ENCODE assay signal across 30 cellular contexts in the genomic region with DNA sequence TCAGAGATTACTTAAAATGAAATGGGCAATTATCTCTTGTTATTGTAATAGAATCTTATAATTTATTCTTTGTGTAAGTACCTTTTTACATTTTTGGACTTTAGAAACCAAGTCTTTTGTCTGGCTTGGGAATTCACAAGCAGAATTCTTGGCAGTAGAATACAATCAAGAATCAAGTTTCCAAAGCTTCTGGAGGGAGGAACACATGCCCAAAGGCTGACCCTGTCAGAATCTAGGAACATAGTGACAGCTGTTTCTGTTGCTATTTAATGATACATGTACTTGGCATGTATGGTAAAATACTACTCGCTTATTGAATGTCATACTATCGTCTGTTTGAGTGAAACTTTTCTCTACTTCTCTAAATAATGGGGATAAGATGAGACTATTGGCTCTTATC.
DNase-seq lines count a peak whose midpoint lies in the region; ATAC-seq, FAIRE-seq and TF ChIP-seq lines count a peak whose summit lies in the region.
"Had no signal": no experiment of that assay in that cellular context is flagged by ENCODE, and none has a peak within 500 bp of the region (broad histone marks: within the 10 kb centered on the region; RNA-seq: fewer than 3 reads in every experiment).

No MANE protein-coding gene starts in this region.

- peak overlapping the region; percentile 22 for H3K9ac ChIP-seq in mesenchymal stem cell (ENCODE audit: low read length)

- H3K23ac ChIP-seq in mesenchymal stem cell (ENCODE audit: low read length in 2 of 2) = no peak overlapping the region

- DNase-seq in AG10803 (ENCODE audit: low read depth) = peak; percentile 49
- peak; percentile 47 for DNase-seq in M059J (ENCODE audit: low read depth)
- no peak for DNase-seq in chondrocyte (ENCODE audit: low spot score)
- no peak for DNase-seq in mesenchymal stem cell
- DNase-seq in GM19239 (ENCODE audit: insufficient read length, low spot score) = no peak
- DNase-seq in NCI-H2227 treated with DMSO at 0.1 percent for 48 hours (lab: John Stamatoyannopoulos, UW) = no peak
- no peak for DNase-seq in NCI-H146 (lab: John Stamatoyannopoulos, UW)
- DNase-seq in Right ventricle myocardium superior = no peak
- DNase-seq: activated CD4-positive, alpha-beta T cell treated with anti-CD3 and anti-CD28 coated beads, Interleukin-2, amount 10 ng/mL, durations not matched to agents 24 days and 14 days; activated CD8-positive, alpha-beta memory T cell treated with anti-CD3 and anti-CD28 coated beads, Interleukin-2, amount 10 ng/mL, durations not matched to agents 7 days and 5 days; body of pancreas; CD4-positive, CD25-positive, alpha-beta regulatory T cell; colonic mucosa; endodermal cell; esophagus squamous epithelium; GF-D8; heart left ventricle; immature natural killer cell; KBM-7; left lung; NCI-H1048; NCI-H2029; NCI-H446; SJCRH30; stimulated activated CD4-positive, alpha-beta T cell treated with anti-CD3 and anti-CD28 coated beads, Interleukin-1b, Interleukin-23, amount 100 ng/mL, for 48 hours; uterus had no signal

- no peaks in the 10 kb centered on the region for H3K36me3 ChIP-seq in mesenchymal stem cell (ENCODE audit: control insufficient read depth in 1 of 2, insufficient read depth in 2 of 2, low read depth in 1 of 2, low read length in 2 of 2)
- H3K36me3 ChIP-seq: colonic mucosa, esophagus squamous epithelium, heart left ventricle, left lung, SJCRH30, uterus had no signal

- H3K4ac ChIP-seq in mesenchymal stem cell (ENCODE audit: low read depth in 1 of 2, low read length in 2 of 2) = no peak overlapping the region

- H2BK5ac ChIP-seq in mesenchymal stem cell (ENCODE audit: low read depth, low read length, poor library complexity, severe bottlenecking) = no peak overlapping the region

- intact Hi-C loops in Right ventricle myocardium superior (cut with DNase I) = no loop called here

- whole genome bisulfite sequencing in mesenchymal stem cell = no CpG with 5 or more reads among the region's 2 CpGs

- peaks cover 41% of the 10 kb centered on the region for H3K4me1 Mint-ChIP-seq in chondrocyte (ENCODE audit: low read depth)
- H3K4me1 Mint-ChIP-seq: activated CD4-positive, alpha-beta T cell treated with anti-CD3 and anti-CD28 coated beads, Interleukin-2, amount 10 ng/mL, durations not matched to agents 24 days and 14 days; activated CD8-positive, alpha-beta memory T cell treated with anti-CD3 and anti-CD28 coated beads, Interleukin-2, amount 10 ng/mL, durations not matched to agents 7 days and 5 days; CD4-positive, CD25-positive, alpha-beta regulatory T cell; endodermal cell; immature natural killer cell; stimulated activated effector memory CD8-positive, alpha-beta T cell treated with anti-CD3 and anti-CD28 coated beads, Interleukin-12 subunit alpha, Interleukin-12 subunit beta, amount 100 ng/mL, for 72 hours had no signal

- no peak overlapping the region for H2BK15ac ChIP-seq in mesenchymal stem cell (ENCODE audit: low read depth, poor library complexity, severe bottlenecking)

- no peak for TF ChIP-seq CTCF in AG10803 (conservative IDR thresholded peaks at IDR 0.05; ENCODE audit: low read length)
- TF ChIP-seq CTCF in chondrocyte (IDR thresholded peaks at IDR 0.05) = no peak

- no peak for ATAC-seq in Right ventricle myocardium superior (ENCODE audit: poor library complexity)
- ATAC-seq: activated CD8-positive, alpha-beta memory T cell treated with anti-CD3 and anti-CD28 coated beads, Interleukin-2, amount 10 ng/mL, durations not matched to agents 7 days and 5 days; activated naive CD4-positive, alpha-beta T cell treated with anti-CD3 and anti-CD28 coated beads, Interleukin-2, amount 50 U/mL, for 72 hours; body of pancreas; heart left ventricle; left lung; Panc1; stimulated activated effector memory CD8-positive, alpha-beta T cell treated with anti-CD3 and anti-CD28 coated beads, Interleukin-12 subunit alpha, Interleukin-12 subunit beta, amount 100 ng/mL, for 72 hours had no signal

- no peak overlapping the region for H3K18ac ChIP-seq in mesenchymal stem cell (ENCODE audit: low read depth in 1 of 2, low read length in 2 of 2)

- no peak overlapping the region for H3K27ac ChIP-seq in mesenchymal stem cell (ENCODE audit: low read length, poor library complexity, severe bottlenecking)
- H3K27ac ChIP-seq: body of pancreas, colonic mucosa, esophagus squamous epithelium, heart left ventricle, left lung, SJCRH30, uterus had no signal

- peak overlapping the region; percentile 83 for H3K27ac Mint-ChIP-seq in chondrocyte (ENCODE audit: unreplicated experiment)
- H3K27ac Mint-ChIP-seq: activated CD4-positive, alpha-beta T cell treated with anti-CD3 and anti-CD28 coated beads, Interleukin-2, amount 10 ng/mL, durations not matched to agents 24 days and 14 days; activated CD8-positive, alpha-beta memory T cell treated with anti-CD3 and anti-CD28 coated beads, Interleukin-2, amount 10 ng/mL, durations not matched to agents 7 days and 5 days; activated naive CD4-positive, alpha-beta T cell treated with anti-CD3 and anti-CD28 coated beads, Interleukin-2, amount 50 U/mL, for 72 hours; CD4-positive, CD25-positive, alpha-beta regulatory T cell; endodermal cell; immature natural killer cell; stimulated activated effector memory CD8-positive, alpha-beta T cell treated with anti-CD3 and anti-CD28 coated beads, Interleukin-12 subunit alpha, Interleukin-12 subunit beta, amount 100 ng/mL, for 72 hours had no signal

- H2AK5ac ChIP-seq in mesenchymal stem cell (ENCODE audit: low read length, severe bottlenecking) = no peak overlapping the region

- no peaks in the 10 kb centered on the region for H3K4me1 ChIP-seq in mesenchymal stem cell (ENCODE audit: control insufficient read depth, insufficient read depth, low read depth, low read length)
- H3K4me1 ChIP-seq: colonic mucosa, esophagus squamous epithelium, heart left ventricle, left lung, SJCRH30, uterus had no signal

- FAIRE-seq in GM19239 (lab: Jason Lieb, UNC) = no peak

- H2BK120ac ChIP-seq in mesenchymal stem cell (ENCODE audit: low read depth, low read length) = no peak overlapping the region

- H3K4me3 ChIP-seq in AG10803 (ENCODE audit: low read length) (no peak overlapping the region), mesenchymal stem cell (ENCODE audit: insufficient read depth in 1 of 2, low read depth in 1 of 2, low read length in 2 of 2) (no peak overlapping the region)
- H3K4me3 ChIP-seq: body of pancreas, colonic mucosa, esophagus squamous epithelium, heart left ventricle, left lung, SJCRH30, uterus had no signal

- no peak overlapping the region for H4K8ac ChIP-seq in mesenchymal stem cell (ENCODE audit: low read length)

- no peak overlapping the region for H2BK12ac ChIP-seq in mesenchymal stem cell (ENCODE audit: low read length in 2 of 2)

- H2AFZ ChIP-seq in mesenchymal stem cell (ENCODE audit: low read depth, low read length) = no peak overlapping the region

- no peak overlapping the region for H3K4me2 ChIP-seq in mesenchymal stem cell (ENCODE audit: low read length, poor library complexity, severe bottlenecking)

- H4K91ac ChIP-seq in mesenchymal stem cell (ENCODE audit: low read length) = no peak overlapping the region

- H3K9me3 Mint-ChIP-seq in chondrocyte (ENCODE audit: low read depth) = no peaks in the 10 kb centered on the region
- H3K9me3 Mint-ChIP-seq: activated CD4-positive, alpha-beta T cell treated with anti-CD3 and anti-CD28 coated beads, Interleukin-2, amount 10 ng/mL, durations not matched to agents 24 days and 14 days; activated naive CD4-positive, alpha-beta T cell treated with anti-CD3 and anti-CD28 coated beads, Interleukin-2, amount 50 U/mL, for 72 hours; endodermal cell; nephron; stimulated activated effector memory CD8-positive, alpha-beta T cell treated with anti-CD3 and anti-CD28 coated beads, Interleukin-12 subunit alpha, Interleukin-12 subunit beta, amount 100 ng/mL, for 72 hours had no signal

- no peaks in the 10 kb centered on the region for H3K36me3 Mint-ChIP-seq in chondrocyte (ENCODE audit: low read depth)
- H3K36me3 Mint-ChIP-seq: activated CD8-positive, alpha-beta memory T cell treated with anti-CD3 and anti-CD28 coated beads, Interleukin-2, amount 10 ng/mL, durations not matched to agents 7 days and 5 days; activated naive CD4-positive, alpha-beta T cell treated with anti-CD3 and anti-CD28 coated beads, Interleukin-2, amount 50 U/mL, for 72 hours; CD4-positive, CD25-positive, alpha-beta regulatory T cell; immature natural killer cell; stimulated activated effector memory CD8-positive, alpha-beta T cell treated with anti-CD3 and anti-CD28 coated beads, Interleukin-12 subunit alpha, Interleukin-12 subunit beta, amount 100 ng/mL, for 72 hours had no signal

- H3K9me3 ChIP-seq in mesenchymal stem cell (ENCODE audit: control insufficient read depth, low read length) = no peaks in the 10 kb centered on the region
- H3K9me3 ChIP-seq: body of pancreas, colonic mucosa, esophagus squamous epithelium, heart left ventricle, left lung, SJCRH30, uterus had no signal

- no peak overlapping the region for H3K14ac ChIP-seq in mesenchymal stem cell (ENCODE audit: low read length in 2 of 2)

- H3K79me1 ChIP-seq in mesenchymal stem cell (replicated peaks; ENCODE audit: low read length, poor library complexity, severe bottlenecking) = no peaks in the 10 kb centered on the region

- H3K4me3 Mint-ChIP-seq in chondrocyte (ENCODE audit: unreplicated experiment) = peak overlapping the region; percentile 4
- H3K4me3 Mint-ChIP-seq: activated CD4-positive, alpha-beta T cell treated with anti-CD3 and anti-CD28 coated beads, Interleukin-2, amount 10 ng/mL, durations not matched to agents 24 days and 14 days; activated CD8-positive, alpha-beta memory T cell treated with anti-CD3 and anti-CD28 coated beads, Interleukin-2, amount 10 ng/mL, durations not matched to agents 7 days and 5 days; CD4-positive, CD25-positive, alpha-beta regulatory T cell; endodermal cell; immature natural killer cell; nephron; stimulated activated effector memory CD8-positive, alpha-beta T cell treated with anti-CD3 and anti-CD28 coated beads, Interleukin-12 subunit alpha, Interleukin-12 subunit beta, amount 100 ng/mL, for 72 hours had no signal

- H3K27me3 ChIP-seq in mesenchymal stem cell (ENCODE audit: control insufficient read depth in 1 of 2, insufficient read depth in 1 of 2, low read length in 2 of 2) = no peaks in the 10 kb centered on the region
- H3K27me3 ChIP-seq: body of pancreas, colonic mucosa, esophagus squamous epithelium, heart left ventricle, left lung, SJCRH30, uterus had no signal

- H3K27me3 Mint-ChIP-seq in chondrocyte (ENCODE audit: low read depth) = no peaks in the 10 kb centered on the region
- H3K27me3 Mint-ChIP-seq: activated CD4-positive, alpha-beta T cell treated with anti-CD3 and anti-CD28 coated beads, Interleukin-2, amount 10 ng/mL, durations not matched to agents 24 days and 14 days; CD4-positive, CD25-positive, alpha-beta regulatory T cell had no signal

Comparison
In these comparisons a context has a peak if more than half of its experiments do, and no peak if none do; other contexts are left out.
1. DNase-seq: peak in AG10803 (single experiment) and M059J (single experiment); none in chondrocyte (single experiment), mesenchymal stem cell (single experiment), GM19239 (single experiment), NCI-H2227 treated with DMSO at 0.1 percent for 48 hours (single experiment), NCI-H146 (single experiment) and Right ventricle myocardium superior (single experiment).